Comparison of ENCODE assay signal across 1 cellular context in genomic region chr22:32644252-32645100, GRCh38.
TF ChIP-seq lines count a peak whose summit lies in the region.

No MANE protein-coding gene starts in this region.

TF ChIP-seq in HepG2, 621 proteins besides CTCF, POLR2A, EP300 and RAD21 (continued from another document):
- no peak for TF ChIP-seq ZBTB2 (CRISPR knock-in tag; IDR thresholded peaks at IDR 0.05; ENCODE audit: low read depth)
- peak; percentile 63; the same call in 1 of the 2 replicates for TF ChIP-seq TCF7 (IDR thresholded peaks at IDR 0.05; ENCODE audit: low read depth)
- no peak for TF ChIP-seq TP53 (CRISPR knock-in tag; conservative IDR thresholded peaks at IDR 0.05)
- TF ChIP-seq, protein P1, sequence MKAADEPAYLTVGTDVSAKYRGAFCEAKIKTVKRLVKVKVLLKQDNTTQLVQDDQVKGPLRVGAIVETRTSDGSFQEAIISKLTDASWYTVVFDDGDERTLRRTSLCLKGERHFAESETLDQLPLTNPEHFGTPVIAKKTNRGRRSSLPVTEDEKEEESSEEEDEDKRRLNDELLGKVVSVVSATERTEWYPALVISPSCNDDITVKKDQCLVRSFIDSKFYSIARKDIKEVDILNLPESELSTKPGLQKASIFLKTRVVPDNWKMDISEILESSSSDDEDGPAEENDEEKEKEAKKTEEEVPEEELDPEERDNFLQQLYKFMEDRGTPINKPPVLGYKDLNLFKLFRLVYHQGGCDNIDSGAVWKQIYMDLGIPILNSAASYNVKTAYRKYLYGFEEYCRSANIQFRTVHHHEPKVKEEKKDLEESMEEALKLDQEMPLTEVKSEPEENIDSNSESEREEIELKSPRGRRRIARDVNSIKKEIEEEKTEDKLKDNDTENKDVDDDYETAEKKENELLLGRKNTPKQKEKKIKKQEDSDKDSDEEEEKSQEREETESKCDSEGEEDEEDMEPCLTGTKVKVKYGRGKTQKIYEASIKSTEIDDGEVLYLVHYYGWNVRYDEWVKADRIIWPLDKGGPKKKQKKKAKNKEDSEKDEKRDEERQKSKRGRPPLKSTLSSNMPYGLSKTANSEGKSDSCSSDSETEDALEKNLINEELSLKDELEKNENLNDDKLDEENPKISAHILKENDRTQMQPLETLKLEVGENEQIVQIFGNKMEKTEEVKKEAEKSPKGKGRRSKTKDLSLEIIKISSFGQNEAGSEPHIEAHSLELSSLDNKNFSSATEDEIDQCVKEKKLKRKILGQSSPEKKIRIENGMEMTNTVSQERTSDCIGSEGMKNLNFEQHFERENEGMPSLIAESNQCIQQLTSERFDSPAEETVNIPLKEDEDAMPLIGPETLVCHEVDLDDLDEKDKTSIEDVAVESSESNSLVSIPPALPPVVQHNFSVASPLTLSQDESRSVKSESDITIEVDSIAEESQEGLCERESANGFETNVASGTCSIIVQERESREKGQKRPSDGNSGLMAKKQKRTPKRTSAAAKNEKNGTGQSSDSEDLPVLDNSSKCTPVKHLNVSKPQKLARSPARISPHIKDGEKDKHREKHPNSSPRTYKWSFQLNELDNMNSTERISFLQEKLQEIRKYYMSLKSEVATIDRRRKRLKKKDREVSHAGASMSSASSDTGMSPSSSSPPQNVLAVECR (CRISPR knock-in tag; IDR thresholded peaks at IDR 0.05; ENCODE audit: borderline replicate concordance): peak; percentile 79
- TF ChIP-seq TBL1XR1 (IDR thresholded peaks at IDR 0.05; ENCODE audit: borderline replicate concordance, low read length, partially characterized antibody): no peak
- TF ChIP-seq EED (CRISPR knock-in tag; IDR thresholded peaks at IDR 0.05): no peak
- TF ChIP-seq ZFP36L2 (CRISPR knock-in tag; IDR thresholded peaks at IDR 0.05): no peak
- TF ChIP-seq ZNF549 (CRISPR knock-in tag; IDR thresholded peaks at IDR 0.05): no peak
- peak; percentile 84; the same call in 1 of the 2 replicates for TF ChIP-seq ZNF552 (CRISPR knock-in tag; IDR thresholded peaks at IDR 0.05; ENCODE audit: borderline replicate concordance)
- peak; percentile 94 for TF ChIP-seq ZNF205 (CRISPR knock-in tag; IDR thresholded peaks at IDR 0.05)
- TF ChIP-seq, protein P2, sequence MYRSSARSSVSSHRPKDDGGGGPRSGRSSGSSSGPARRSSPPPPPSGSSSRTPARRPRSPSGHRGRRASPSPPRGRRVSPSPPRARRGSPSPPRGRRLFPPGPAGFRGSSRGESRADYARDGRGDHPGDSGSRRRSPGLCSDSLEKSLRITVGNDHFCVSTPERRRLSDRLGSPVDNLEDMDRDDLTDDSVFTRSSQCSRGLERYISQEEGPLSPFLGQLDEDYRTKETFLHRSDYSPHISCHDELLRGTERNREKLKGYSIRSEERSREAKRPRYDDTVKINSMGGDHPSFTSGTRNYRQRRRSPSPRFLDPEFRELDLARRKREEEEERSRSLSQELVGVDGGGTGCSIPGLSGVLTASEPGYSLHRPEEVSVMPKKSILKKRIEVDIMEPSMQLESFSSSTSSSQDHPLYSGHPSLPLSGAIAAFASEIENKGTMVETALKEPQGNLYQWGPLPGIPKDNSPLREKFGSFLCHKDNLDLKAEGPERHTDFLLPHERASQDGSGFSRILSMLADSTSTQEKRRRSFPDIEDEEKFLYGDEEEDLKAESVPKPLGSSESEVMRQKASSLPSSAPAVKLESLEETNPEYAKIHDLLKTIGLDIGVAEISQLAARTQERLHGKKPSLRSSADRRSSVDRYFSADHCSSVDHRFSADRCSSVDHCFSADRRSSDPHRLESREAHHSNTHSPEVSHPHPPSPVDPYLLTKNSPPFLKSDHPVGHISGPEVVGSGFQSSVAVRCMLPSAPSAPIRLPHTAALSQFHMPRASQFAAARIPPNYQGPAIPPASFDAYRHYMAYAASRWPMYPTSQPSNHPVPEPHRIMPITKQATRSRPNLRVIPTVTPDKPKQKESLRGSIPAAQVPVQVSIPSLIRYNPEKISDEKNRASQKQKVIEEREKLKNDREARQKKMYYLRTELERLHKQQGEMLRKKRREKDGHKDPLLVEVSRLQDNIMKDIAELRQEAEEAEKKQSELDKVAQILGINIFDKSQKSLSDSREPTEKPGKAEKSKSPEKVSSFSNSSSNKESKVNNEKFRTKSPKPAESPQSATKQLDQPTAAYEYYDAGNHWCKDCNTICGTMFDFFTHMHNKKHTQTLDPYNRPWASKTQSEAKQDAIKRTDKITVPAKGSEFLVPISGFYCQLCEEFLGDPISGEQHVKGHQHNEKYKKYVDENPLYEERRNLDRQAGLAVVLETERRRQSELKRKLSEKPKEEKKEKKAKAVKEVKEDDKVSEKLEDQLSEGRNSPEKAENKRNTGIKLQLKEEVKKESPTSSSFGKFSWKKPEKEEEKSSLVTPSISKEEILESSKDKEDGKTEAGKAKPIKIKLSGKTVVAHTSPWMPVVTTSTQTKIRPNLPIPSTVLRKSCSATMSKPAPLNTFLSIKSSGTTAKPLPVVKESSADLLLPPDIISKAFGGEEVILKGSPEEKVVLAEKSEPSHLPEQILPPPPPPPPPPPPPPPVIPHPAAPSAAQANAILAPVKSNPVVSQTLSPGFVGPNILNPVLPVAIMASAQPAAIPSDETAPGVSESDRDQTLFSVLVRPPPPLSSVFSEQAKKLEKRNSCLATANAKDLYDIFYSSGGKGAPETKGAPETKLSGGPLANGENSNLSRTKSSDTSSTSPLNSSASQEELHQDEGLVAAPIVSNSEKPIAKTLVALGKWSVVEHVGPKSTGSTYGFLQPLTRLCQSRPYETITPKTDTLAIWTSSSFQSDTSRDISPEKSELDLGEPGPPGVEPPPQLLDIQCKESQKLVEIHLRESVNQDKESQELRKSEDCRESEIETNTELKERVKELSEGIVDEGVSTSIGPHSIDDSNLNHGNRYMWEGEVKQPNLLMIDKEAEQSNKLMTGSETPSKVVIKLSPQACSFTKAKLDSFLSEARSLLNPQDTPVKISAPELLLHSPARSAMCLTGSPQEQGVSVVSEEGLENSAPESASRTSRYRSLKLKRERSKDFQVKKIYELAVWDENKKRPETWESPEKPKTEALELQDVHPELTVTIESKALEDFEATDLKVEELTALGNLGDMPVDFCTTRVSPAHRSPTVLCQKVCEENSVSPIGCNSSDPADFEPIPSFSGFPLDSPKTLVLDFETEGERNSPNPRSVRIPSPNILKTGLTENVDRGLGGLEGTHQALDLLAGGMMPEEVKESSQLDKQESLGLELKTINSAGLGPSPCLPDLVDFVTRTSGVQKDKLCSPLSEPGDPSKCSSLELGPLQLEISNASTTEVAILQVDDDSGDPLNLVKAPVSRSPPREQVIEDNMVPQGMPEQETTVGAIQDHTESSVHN (CRISPR knock-in tag; IDR thresholded peaks at IDR 0.05): peak; percentile 97
- peak; percentile 82 for TF ChIP-seq ETV6 (CRISPR knock-in tag; conservative IDR thresholded peaks at IDR 0.05)
- TF ChIP-seq KLF9 (CRISPR knock-in tag; IDR thresholded peaks at IDR 0.05; ENCODE audit: low read depth): 0 out of 2 replicates have a peak, but pooled peaks have one; percentile 56
- no peak for TF ChIP-seq EZH2 (conservative IDR thresholded peaks at IDR 0.05; ENCODE audit: low read depth, low read length)
- no peak for TF ChIP-seq ZNF670 (CRISPR knock-in tag; IDR thresholded peaks at IDR 0.05; ENCODE audit: borderline replicate concordance)
- peak; percentile 75 for TF ChIP-seq CCDC6 (CRISPR knock-in tag; IDR thresholded peaks at IDR 0.05)
- peak; percentile 77; the same call in 1 of the 2 replicates for TF ChIP-seq ZNF362 (CRISPR knock-in tag; IDR thresholded peaks at IDR 0.05; ENCODE audit: borderline replicate concordance)
- TF ChIP-seq NR2F1 (CRISPR knock-in tag; IDR thresholded peaks at IDR 0.05): 0 out of 4 replicates have a peak, but pooled peaks of 1 of the 2 experiments have one; percentile 32
- TF ChIP-seq GATA4 (IDR thresholded peaks at IDR 0.05; ENCODE audit: borderline replicate concordance, low read depth): no peak
- TF ChIP-seq NCOA2 (CRISPR knock-in tag; IDR thresholded peaks at IDR 0.05): peak; percentile 96
- peak; percentile 98 for TF ChIP-seq ERF (CRISPR knock-in tag; IDR thresholded peaks at IDR 0.05)
- TF ChIP-seq, protein P3, sequence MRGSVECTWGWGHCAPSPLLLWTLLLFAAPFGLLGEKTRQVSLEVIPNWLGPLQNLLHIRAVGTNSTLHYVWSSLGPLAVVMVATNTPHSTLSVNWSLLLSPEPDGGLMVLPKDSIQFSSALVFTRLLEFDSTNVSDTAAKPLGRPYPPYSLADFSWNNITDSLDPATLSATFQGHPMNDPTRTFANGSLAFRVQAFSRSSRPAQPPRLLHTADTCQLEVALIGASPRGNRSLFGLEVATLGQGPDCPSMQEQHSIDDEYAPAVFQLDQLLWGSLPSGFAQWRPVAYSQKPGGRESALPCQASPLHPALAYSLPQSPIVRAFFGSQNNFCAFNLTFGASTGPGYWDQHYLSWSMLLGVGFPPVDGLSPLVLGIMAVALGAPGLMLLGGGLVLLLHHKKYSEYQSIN (CRISPR knock-in tag; IDR thresholded peaks at IDR 0.05; ENCODE audit: borderline replicate concordance): no peak
- TF ChIP-seq ZMYM4 (CRISPR knock-in tag; IDR thresholded peaks at IDR 0.05): peak; percentile 88
- TF ChIP-seq, protein P4, sequence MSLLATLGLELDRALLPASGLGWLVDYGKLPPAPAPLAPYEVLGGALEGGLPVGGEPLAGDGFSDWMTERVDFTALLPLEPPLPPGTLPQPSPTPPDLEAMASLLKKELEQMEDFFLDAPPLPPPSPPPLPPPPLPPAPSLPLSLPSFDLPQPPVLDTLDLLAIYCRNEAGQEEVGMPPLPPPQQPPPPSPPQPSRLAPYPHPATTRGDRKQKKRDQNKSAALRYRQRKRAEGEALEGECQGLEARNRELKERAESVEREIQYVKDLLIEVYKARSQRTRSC (CRISPR knock-in tag; IDR thresholded peaks at IDR 0.05; ENCODE audit: low read depth): no peak; the same call in 1 of the 2 replicates
- TF ChIP-seq ISL2 (CRISPR knock-in tag; IDR thresholded peaks at IDR 0.05): peak; percentile 78
- no peak for TF ChIP-seq ZNF773 (CRISPR knock-in tag; IDR thresholded peaks at IDR 0.05; ENCODE audit: borderline replicate concordance)
TF ChIP-seq in HepG2: peak in this region for 365.
